8 cellular contexts compared by ENCODE assay signal in the genomic region with DNA sequence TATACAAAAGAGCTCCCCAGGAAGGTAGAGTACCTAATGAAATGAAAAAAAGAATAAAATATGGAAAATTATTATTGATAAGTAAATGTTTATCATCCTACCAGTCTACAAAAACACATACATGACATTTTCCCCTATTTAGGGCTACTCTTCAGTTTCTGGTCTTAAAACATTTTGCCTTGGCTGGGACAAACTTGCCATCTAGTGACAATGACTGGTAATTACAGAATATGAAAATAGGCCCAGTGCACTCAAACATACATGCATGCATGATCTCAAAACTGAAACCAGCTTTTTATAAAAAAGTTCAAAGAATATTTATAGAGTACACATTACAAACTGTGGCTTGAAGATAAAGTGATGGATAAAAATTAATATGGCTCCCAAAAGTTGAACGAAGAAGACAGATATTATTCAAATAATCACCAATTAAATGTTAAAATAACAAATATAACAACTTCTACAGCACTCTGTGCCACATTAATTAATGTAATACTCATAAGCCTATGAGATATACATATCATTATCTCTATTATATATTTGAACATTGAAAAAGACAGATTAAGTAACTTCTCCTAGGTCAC. TPM values are rescaled to one million over a fixed set of nuclear protein-coding genes. Genes with fewer than 3 reads are reported as not detected.
DNase-seq lines count a peak whose midpoint lies in the region; ATAC-seq, FAIRE-seq and TF ChIP-seq lines count a peak whose summit lies in the region.

No MANE protein-coding gene starts in this region.

- peak overlapping the region in 1 of 3 donors; percentile 10 for H3K27ac Mint-ChIP-seq in CD4-positive, CD25-positive, alpha-beta regulatory T cell

- no peaks in the 10 kb centered on the region for H3K27me3 Mint-ChIP-seq in CD4-positive, CD25-positive, alpha-beta regulatory T cell

- no peaks in the 10 kb centered on the region for H3K9me3 ChIP-seq in CD4-positive, CD25-positive, alpha-beta regulatory T cell (ENCODE audit: control insufficient read depth in 2 of 2, low read length in 2 of 2)
- H3K9me3 ChIP-seq in psoas muscle: no peaks in the 10 kb centered on the region

- 59 to 76% (median 62%) methylated on average over 1 of the region's 1 CpG for WGBS in psoas muscle, 3 donors

- no peaks in the 10 kb centered on the region for H3K36me3 ChIP-seq in CD4-positive, CD25-positive, alpha-beta regulatory T cell (ENCODE audit: control insufficient read depth, insufficient read depth, low read length)
- no peaks in the 10 kb centered on the region for H3K36me3 ChIP-seq in psoas muscle (ENCODE audit: insufficient read depth in 1 of 2, low read depth in 1 of 2)

- peaks cover 5 to 13% (median 6%) of the 10 kb centered on the region in 4 donors for H3K4me1 Mint-ChIP-seq in CD4-positive, CD25-positive, alpha-beta regulatory T cell

- peak; percentile 86 for ATAC-seq in CD4-positive, CD25-positive, alpha-beta regulatory T cell (ENCODE audit: low read depth in 2 of 2)
- ATAC-seq in GM18508 (IDR thresholded peaks at IDR 0.05; ENCODE audit: insufficient read depth, unreplicated experiment): peak; percentile 60
- ATAC-seq in HG02870 (IDR thresholded peaks at IDR 0.05; ENCODE audit: unreplicated experiment): peak; percentile 57
- ATAC-seq in psoas muscle: peak in 3 of 4 donors; percentile 39 to 87 (median 53)

- intact Hi-C loops in psoas muscle (cut with DNase I): loop anchor here (2.0 to 5.0 kb wide), 2 partner anchors 408 kb away; a partner anchor contains a TSS

- peaks cover 21% of the 10 kb centered on the region for H3K36me3 Mint-ChIP-seq in CD4-positive, CD25-positive, alpha-beta regulatory T cell

- H3K4me3 Mint-ChIP-seq in CD4-positive, CD25-positive, alpha-beta regulatory T cell: no peak overlapping the region

- peak in 2 of 3 donors; percentile 62 to 80 for DNase-seq in CD4-positive, CD25-positive, alpha-beta regulatory T cell
- peak; percentile 21 for DNase-seq in NCI-H146 treated with DMSO at 0.1 percent for 48 hours (lab: John Stamatoyannopoulos, UW; ENCODE audit: unreplicated experiment)
- DNase-seq in foreskin fibroblast: peak; percentile 20 to 76
- no peak for DNase-seq in psoas muscle
- no peak for DNase-seq in activated CD4-positive, CD25-positive, alpha-beta regulatory T cell (lab: John Stamatoyannopoulos, UW)

- peak; percentile 92 for FAIRE-seq in TTC549 (lab: Jason Lieb, UNC)

- no peak overlapping the region for H3K27ac ChIP-seq in CD4-positive, CD25-positive, alpha-beta regulatory T cell (ENCODE audit: insufficient read depth, low read length, poor library complexity, severe bottlenecking)
- no peak overlapping the region for H3K27ac ChIP-seq in psoas muscle

- no peaks in the 10 kb centered on the region for H3K4me1 ChIP-seq in CD4-positive, CD25-positive, alpha-beta regulatory T cell (ENCODE audit: control insufficient read depth, insufficient read depth, low read length, poor library complexity, severe bottlenecking)
- H3K4me1 ChIP-seq in psoas muscle: peaks cover 4% of the 10 kb centered on the region

- H3K4me3 ChIP-seq in CD4-positive, CD25-positive, alpha-beta regulatory T cell (ENCODE audit: low read depth, low read length): peak overlapping the region; percentile 3
- H3K4me3 ChIP-seq in foreskin fibroblast (ENCODE audit: low read depth in 1 of 2, low read length in 2 of 2): no peak overlapping the region
- H3K4me3 ChIP-seq in psoas muscle: no peak overlapping the region

- TF ChIP-seq CTCF in foreskin fibroblast (IDR thresholded peaks at IDR 0.05; ENCODE audit: low read depth, low read length) (peak; percentile 66), psoas muscle (IDR thresholded peaks at IDR 0.05) (peak; percentile 77)

- H3K9me3 Mint-ChIP-seq in CD4-positive, CD25-positive, alpha-beta regulatory T cell: peaks cover 0 to 15% (median 0%) of the 10 kb centered on the region in 7 donors

- no peaks in the 10 kb centered on the region for H3K27me3 ChIP-seq in CD4-positive, CD25-positive, alpha-beta regulatory T cell (ENCODE audit: control insufficient read depth, insufficient read depth, low read length)
- H3K27me3 ChIP-seq in psoas muscle (ENCODE audit: insufficient read depth in 3 of 3, low read length in 2 of 3): no peaks in the 10 kb centered on the region

RNA-seq across cellular contexts. Expression of a gene that starts 10.5 kb away (rescaled TPM):
- 51.1 TPM for total RNA-seq in CD4-positive, CD25-positive, alpha-beta regulatory T cell
- 10 to 100 TPM; 15.3 to 21.1 (median 19.0) TPM for polyA plus RNA-seq in CD4-positive, CD25-positive, alpha-beta regulatory T cell
- 10 to 100 TPM; 12.4 to 27.5 (median 18.8) TPM for total RNA-seq in psoas muscle
- 10 to 100 TPM in 2 of 3 donors, 1 to 10 TPM in 1; 8.3 to 22.5 (median 13.4) TPM for polyA plus RNA-seq in psoas muscle

RNA-seq across cellular contexts. Expression of a gene that starts 56.4 kb away (rescaled TPM):
- 38.2 TPM for total RNA-seq in CD4-positive, CD25-positive, alpha-beta regulatory T cell
- 1 to 10 TPM in 3 of 4 donors, under 1 TPM in 1; 0.23 to 1.8 (median 1.2) TPM for polyA plus RNA-seq in CD4-positive, CD25-positive, alpha-beta regulatory T cell
- total RNA-seq in psoas muscle: 10 to 100 TPM; 12.5 to 28.0 (median 22.2) TPM
- 10 to 100 TPM in 2 of 3 donors, 1 to 10 TPM in 1; 5.5 to 11.1 (median 10.9) TPM for polyA plus RNA-seq in psoas muscle

Comparison
In these comparisons a context has a peak if more than half of its experiments do, and no peak if none do; other contexts are left out.
1. DNase-seq: peak in CD4-positive, CD25-positive, alpha-beta regulatory T cell (2 of 3), NCI-H146 treated with DMSO at 0.1 percent for 48 hours (single experiment) and foreskin fibroblast (2 of 2); none in psoas muscle (0 of 2) and activated CD4-positive, CD25-positive, alpha-beta regulatory T cell (0 of 4).
2. Peak in every context shown above with its lines, with median percentiles within 50 percentile points of each other: ATAC-seq.